26 cellular contexts compared by ENCODE assay signal in genomic region chr22:38641476-38641875, GRCh38.
"Had no signal": no experiment of that assay in that cellular context is flagged by ENCODE, and none has a peak within 500 bp of the region (broad histone marks: within the 10 kb centered on the region; RNA-seq: fewer than 3 reads in every experiment).

No MANE protein-coding gene starts in this region.

- H3K36me3 ChIP-seq: stomach, suprapubic skin, thoracic aorta, transverse colon, upper lobe of left lung, upper lobe of right lung, uterus, vagina had no signal

- H3K4me1 ChIP-seq: stomach, testis, thyroid gland, tibial artery, tibial nerve, transverse colon, upper lobe of left lung, upper lobe of right lung, uterus, vagina had no signal

- ATAC-seq: stimulated activated effector memory CD8-positive, alpha-beta T cell treated with anti-CD3 and anti-CD28 coated beads, Interleukin-12 subunit alpha, Interleukin-12 subunit beta, amount 100 ng/mL, for 72 hours; stimulated activated memory B cell treated with anti-CD40 and anti-IgM and Interleukin-4, amounts not matched to agents 10 μg/mL and 1 μg/mL and 100 μg/mL, for 72 hours; stimulated activated naive B cell treated with anti-CD40 and anti-IgM and Interleukin-4, amounts not matched to agents 10 μg/mL and 1 μg/mL and 100 μg/mL, for 72 hours; stimulated activated naive CD8-positive, alpha-beta T cell treated with anti-CD3 and anti-CD28 coated beads, Interleukin-15, amount 100 ng/mL, for 72 hours; stimulated activated naive CD8-positive, alpha-beta T cell treated with anti-CD3 and anti-CD28 coated beads, Interleukin-15, Interleukin-2, amounts not matched to agents 100 U/mL and 50 U/mL, for 24 hours; upper lobe of right lung had no signal

- H3K9me3 ChIP-seq: stomach, suprapubic skin, testis, thoracic aorta, thyroid gland, tibial artery, tibial nerve, transverse colon, upper lobe of left lung, upper lobe of right lung, uterus, vagina had no signal

- H3K27me3 ChIP-seq: stomach, suprapubic skin, testis, thyroid gland, tibial artery, tibial nerve, transverse colon, upper lobe of left lung, upper lobe of right lung, uterus, vagina had no signal

- H3K4me3 ChIP-seq: stomach, suprapubic skin, testis, thoracic aorta, thyroid gland, tibial artery, tibial nerve, transverse colon, upper lobe of left lung, upper lobe of right lung, uterus, vagina had no signal

- H3K27ac ChIP-seq: stomach, suprapubic skin, testis, thoracic aorta, thyroid gland, tibial artery, tibial nerve, transverse colon, upper lobe of left lung, upper lobe of right lung, uterus, vagina had no signal

- DNase-seq: stimulated activated CD4-positive, alpha-beta T cell treated with anti-CD3 and anti-CD28 coated beads, Interleukin-2, amount 100 ng/mL, for 24 hours; stimulated activated CD4-positive, alpha-beta T cell treated with anti-CD3 and anti-CD28 coated beads, Interleukin-2, amount 100 ng/mL, for 48 hours; stimulated activated CD4-positive, alpha-beta T cell treated with anti-CD3 and anti-CD28 coated beads, Interleukin-4, amount 100 ng/mL, for 1 hour; stimulated activated CD4-positive, alpha-beta T cell treated with anti-CD3 and anti-CD28 coated beads, Interleukin-4, amount 100 ng/mL, for 24 hours; stimulated activated CD4-positive, alpha-beta T cell treated with anti-CD3 and anti-CD28 coated beads, Interleukin-4, amount 100 ng/mL, for 4 hours; stimulated activated CD8-positive, alpha-beta memory T cell treated with anti-CD3 and anti-CD28 coated beads, Interleukin-4, amount 100 ng/mL, for 48 hours; stimulated activated naive B cell treated with anti-CD40 and anti-IgM and Interleukin-4, amounts not matched to agents 10 μg/mL and 1 μg/mL and 100 μg/mL, for 72 hours; stimulated activated naive CD4-positive, alpha-beta T cell; stimulated activated naive CD4-positive, alpha-beta T cell treated with Interleukin-2 at 50 U/mL for 16 hours; stimulated activated naive CD8-positive, alpha-beta T cell treated with anti-CD3 and anti-CD28 coated beads, Interleukin-15, amount 100 ng/mL, for 72 hours; stimulated activated naive CD8-positive, alpha-beta T cell treated with anti-CD3 and anti-CD28 coated beads, Interleukin-15, Interleukin-2, amounts not matched to agents 100 U/mL and 50 U/mL, for 24 hours; stomach; substantia nigra; testis; thyroid gland; tibial artery; transverse colon; upper lobe of left lung; upper lobe of right lung; uterus had no signal
